Comparison of ENCODE assay signal across 8 cellular contexts in genomic region chr2:106192752-106193490, GRCh38. TPM values are rescaled to one million over a fixed set of nuclear protein-coding genes. Genes with fewer than 3 reads are reported as not detected.
DNase-seq lines count a peak whose midpoint lies in the region; ATAC-seq and TF ChIP-seq lines count a peak whose summit lies in the region.

No MANE protein-coding gene starts in this region.

- TF ChIP-seq CTCF in fibroblast of lung (conservative IDR thresholded peaks at IDR 0.05 in 1 of 2, IDR thresholded peaks at IDR 0.05 in 1 of 2; ENCODE audit: low read depth in 1 of 2, low read length in 2 of 2), result no peak
- TF ChIP-seq CTCF in osteocyte (IDR thresholded peaks at IDR 0.05), result no peak
- TF ChIP-seq CTCF in upper lobe of right lung (IDR thresholded peaks at IDR 0.05), result no peak

- DNase-seq in CD1c-positive myeloid dendritic cell (ENCODE audit: extremely low spot score), result peak; percentile 86
- peak; percentile 61 for DNase-seq in NCI-H748 (lab: John Stamatoyannopoulos, UW; ENCODE audit: unreplicated experiment)
- DNase-seq in activated CD8-positive, alpha-beta memory T cell treated with anti-CD3 and anti-CD28 coated beads, Interleukin-2, amount 50 U/mL, for 4 hours, result peak; percentile 32
- peak; percentile 78 to 79 for DNase-seq in fibroblast of lung (ENCODE audit: low read depth in 2 of 2)
- no peak for DNase-seq in osteocyte (ENCODE audit: extremely low spot score, unreplicated experiment)
- peak; percentile 85 for DNase-seq in upper lobe of right lung

- H3K36me3 Mint-ChIP-seq in osteocyte (ENCODE audit: unreplicated experiment), result peaks cover 3% of the 10 kb centered on the region

- H3K4me3 ChIP-seq in fibroblast of lung (replicated peaks in 1 of 4; ENCODE audit: control extremely low read depth in 1 of 4, insufficient read depth in 1 of 4, low read depth in 3 of 4, low read length in 4 of 4) (peak overlapping the region; percentile 53 to 80 (median 78)), upper lobe of right lung (peak overlapping the region; percentile 91)

- H3K4me1 Mint-ChIP-seq in osteocyte (ENCODE audit: unreplicated experiment), result peaks cover 37% of the 10 kb centered on the region

- H3K27ac Mint-ChIP-seq in osteocyte (ENCODE audit: unreplicated experiment), result peak overlapping the region; percentile 61

- no peaks in the 10 kb centered on the region for H3K36me3 ChIP-seq in fibroblast of lung (ENCODE audit: control insufficient read depth, insufficient read depth, low read length)
- no peaks in the 10 kb centered on the region for H3K36me3 ChIP-seq in upper lobe of right lung

- no peaks in the 10 kb centered on the region for H4K20me1 ChIP-seq in fibroblast of lung (ENCODE audit: control insufficient read depth, extremely low read depth, insufficient read depth, low read length)

- H3K79me2 ChIP-seq in fibroblast of lung (ENCODE audit: control insufficient read depth, insufficient read depth, low read length), result peaks cover 19% of the 10 kb centered on the region

- peak overlapping the region; percentile 19 for H2AFZ ChIP-seq in fibroblast of lung (ENCODE audit: low read length)

- H3K27me3 ChIP-seq in fibroblast of lung (ENCODE audit: control insufficient read depth, insufficient read depth, low read length), result no peaks in the 10 kb centered on the region
- no peaks in the 10 kb centered on the region for H3K27me3 ChIP-seq in upper lobe of right lung

- H3K4me1 ChIP-seq in fibroblast of lung (ENCODE audit: control insufficient read depth, extremely low read depth, insufficient read depth, low read length) (peaks cover 7% of the 10 kb centered on the region), upper lobe of right lung (peaks cover 42% of the 10 kb centered on the region)

- no peaks in the 10 kb centered on the region for H3K9me3 Mint-ChIP-seq in osteocyte (ENCODE audit: unreplicated experiment)

- no peaks in the 10 kb centered on the region for H3K27me3 Mint-ChIP-seq in osteocyte (ENCODE audit: unreplicated experiment)

- peak overlapping the region; percentile 71 for H3K4me3 Mint-ChIP-seq in osteocyte (ENCODE audit: unreplicated experiment)

- intact Hi-C loops in upper lobe of right lung (cut with DNase I), result no loop called here

- peak overlapping the region; percentile 57 for H3K27ac ChIP-seq in fibroblast of lung (ENCODE audit: insufficient read depth, low read length)
- H3K27ac ChIP-seq in upper lobe of right lung, result peak overlapping the region; percentile 55

- H3K4me2 ChIP-seq in fibroblast of lung (ENCODE audit: extremely low read depth, insufficient read depth, low read length), result peak overlapping the region; percentile 33

- peak overlapping the region; percentile 65 for H3K9ac ChIP-seq in fibroblast of lung (ENCODE audit: insufficient read depth, low read length)

- H3K9me3 ChIP-seq in fibroblast of lung (ENCODE audit: control insufficient read depth, insufficient read depth, low read depth, low read length) (no peaks in the 10 kb centered on the region), upper lobe of right lung (no peaks in the 10 kb centered on the region)

- ATAC-seq in GM19023 (IDR thresholded peaks at IDR 0.05; ENCODE audit: unreplicated experiment), result peak; percentile 49
- peak; percentile 44 for ATAC-seq in HG03159 (IDR thresholded peaks at IDR 0.05; ENCODE audit: unreplicated experiment)
- peak; percentile 80 for ATAC-seq in upper lobe of right lung

RNA-seq across cellular contexts. Expression of gene UXS1, which starts 1.2 kb away (rescaled TPM):
- total RNA-seq in fibroblast of lung (18.5 and 23.1 TPM in 2 replicates), osteocyte (22.5 and 23.2 TPM in 2 replicates), upper lobe of right lung (64.8 TPM)
- 50.7 and 59.8 TPM in 2 replicates for polyA plus RNA-seq in fibroblast of lung
- 41.5 and 51.1 TPM in 2 replicates for polyA plus RNA-seq in fibroblast of lung (2012)
- polyA minus RNA-seq in fibroblast of lung (ENCODE audit: low replicate concordance), result 39.5 and 122 TPM in 2 replicates
